ENCODE assay signal across 8 cellular contexts in genomic region chr9:33737811-33738606, GRCh38. TPM values are rescaled to one million over a fixed set of nuclear protein-coding genes. Genes with fewer than 3 reads are reported as not detected.
DNase-seq lines count a peak whose midpoint lies in the region; ATAC-seq and TF ChIP-seq lines count a peak whose summit lies in the region.

No MANE protein-coding gene starts in this region.

- H3K4me3 ChIP-seq in AG04450 (ENCODE audit: low read depth, low read length) (no peak overlapping the region), GM12865 (ENCODE audit: low read depth, low read length) (no peak overlapping the region), testis (no peak overlapping the region)

- CTCF ChIA-PET in AG04450 (lab: Charles Lee): interaction anchor here (0.6 to 3.3 kb wide), 27 partner anchors 10 to 515 kb away, joined by 3 to 45 read pairs (median 5); no protein-coding TSS in a partner anchor
- CTCF ChIA-PET in WTC11 (lab: Charles Lee): interaction anchor here (0.5 to 2.5 kb wide), 55 partner anchors 12 to 583 kb away, joined by 3 to 85 read pairs (median 4); partner anchors contain the start of genes AQP3 and NOL6

- intact Hi-C loops in left ventricle myocardium superior (cut with micrococcal nuclease) (no loop called here), testis (cut with DNase I; ENCODE audit: low total_unique reads) (no loop called here)

- no peaks in the 10 kb centered on the region for H3K4me1 ChIP-seq in testis

- ATAC-seq in WTC11: peak; percentile 99
- peak; percentile 67 for ATAC-seq in left ventricle myocardium superior
- no peak for ATAC-seq in HG03457 (IDR thresholded peaks at IDR 0.05; ENCODE audit: unreplicated experiment)

- H3K4me3 Mint-ChIP-seq in WTC11: no peak overlapping the region

- H3K27me3 ChIP-seq in AG04450 (ENCODE audit: control insufficient read depth, insufficient read depth, low read length) (no peaks in the 10 kb centered on the region), testis (no peaks in the 10 kb centered on the region)

- DNase-seq in AG04450 (ENCODE audit: low read depth, low spot score): peak; percentile 29
- DNase-seq in GM12865 (ENCODE audit: low read depth): peak; percentile 50
- DNase-seq in NCI-H2029 treated with DMSO at 0.1 percent for 48 hours (lab: John Stamatoyannopoulos, UW): peak; percentile 25
- DNase-seq in WTC11 (ENCODE audit: low spot score): peak; percentile 64
- DNase-seq in left ventricle myocardium superior: peak; percentile 36
- peak; percentile 71 for DNase-seq in testis
- no peak for DNase-seq in stimulated activated CD4-positive, alpha-beta T cell treated with anti-CD3 and anti-CD28 coated beads, Interleukin-4, amount 100 ng/mL, for 1 hour

- WGBS in testis, 2 donors: 35 to 48% methylated on average over 5 of the region's 5 CpGs

- peaks cover 2% of the 10 kb centered on the region for H3K4me1 Mint-ChIP-seq in WTC11

- H3K27me3 Mint-ChIP-seq in WTC11 (ENCODE audit: low read depth): no peaks in the 10 kb centered on the region

- H3K9me3 Mint-ChIP-seq in WTC11: no peaks in the 10 kb centered on the region

- H3K27ac ChIP-seq in AG04450 (ENCODE audit: low read depth, low read length) (no peak overlapping the region), testis (no peak overlapping the region)

- no peak for TF ChIP-seq POLR2A in testis (IDR thresholded peaks at IDR 0.05)

- H3K36me3 Mint-ChIP-seq in WTC11: no peaks in the 10 kb centered on the region

- no peaks in the 10 kb centered on the region for H3K9me3 ChIP-seq in AG04450 (ENCODE audit: control insufficient read depth, insufficient read depth, low read length)
- no peaks in the 10 kb centered on the region for H3K9me3 ChIP-seq in testis

- H3K36me3 ChIP-seq in testis (ENCODE audit: low read depth, missing control alignments): no peaks in the 10 kb centered on the region

- peak; percentile 86 for TF ChIP-seq CTCF in AG04450 (IDR thresholded peaks at IDR 0.05; ENCODE audit: low read depth, low read length)
- TF ChIP-seq CTCF in GM12865 (IDR thresholded peaks at IDR 0.05; ENCODE audit: insufficient read depth, low read depth, low read length, missing control alignments): peak; percentile 59
- peak; percentile 48; the same call in 1 of the 2 replicates for TF ChIP-seq CTCF in WTC11 (IDR thresholded peaks at IDR 0.05)
- TF ChIP-seq CTCF in testis (IDR thresholded peaks at IDR 0.05): peak in 2 of 3 experiments; percentile 15 to 19

- POLR2A ChIA-PET in AG04450 (lab: Yijun Ruan, JAX) (interaction anchor here (0.5 to 0.7 kb wide), 3 partner anchors 44 to 252 kb away, joined by 4 to 10 read pairs (median 4); no protein-coding TSS in a partner anchor), WTC11 (lab: Charles Lee) (interaction anchor here (0.8 kb wide), 1 partner anchor 114 kb away, joined by 3 read pairs; no protein-coding TSS in a partner anchor)

- no peak overlapping the region for H3K27ac Mint-ChIP-seq in WTC11

TF ChIP-seq in WTC11, 78 proteins besides CTCF, POLR2A, EP300 and RAD21:
- TF ChIP-seq MXD4 (CRISPR knock-in tag; IDR thresholded peaks at IDR 0.05; ENCODE audit: borderline replicate concordance) (no peak), ZNF512 (CRISPR knock-in tag; IDR thresholded peaks at IDR 0.05; ENCODE audit: borderline replicate concordance) (no peak), FOXJ3 (CRISPR knock-in tag; IDR thresholded peaks at IDR 0.05; ENCODE audit: borderline replicate concordance) (no peak), ZNF219 (CRISPR knock-in tag; IDR thresholded peaks at IDR 0.05; ENCODE audit: borderline replicate concordance) (no peak)

RNA-seq across cellular contexts. Expression of gene PRSS3, which starts 57.4 kb away (rescaled TPM):
- polyA plus RNA-seq in AG04450 (2011; rRNA removed) (0.64 and 0.81 TPM in 2 replicates), testis (ENCODE audit: insufficient read depth, low read depth, low replicate concordance) (6.5 TPM)
- polyA minus RNA-seq in AG04450 (2011; rRNA and poly(A)+ RNA removed): 1.3 and 1.5 TPM in 2 replicates
- total RNA-seq in WTC11 (2021) (1.1 to 1.8 TPM (median 1.6 TPM) in 3 replicates), left ventricle myocardium superior (not detected), testis (1 to 10 TPM in 1 of 2 donors, under 1 TPM in 1; 0.68 to 3.3 TPM)

Comparison
In these comparisons a context has a peak if more than half of its experiments do, and no peak if none do; other contexts are left out.
1. CTCF ChIP-seq: peak in every context shown above with its lines; median percentile 86 in AG04450; 59 in GM12865; 48 in WTC11; 17 in testis.